Comparison of ENCODE assay signal across 16 cellular contexts in genomic region chr9:109683521-109683920, GRCh38.
DNase-seq lines count a peak whose midpoint lies in the region; ATAC-seq and TF ChIP-seq lines count a peak whose summit lies in the region.
"Had no signal": no experiment of that assay in that cellular context is flagged by ENCODE, and none has a peak within 500 bp of the region (broad histone marks: within the 10 kb centered on the region; RNA-seq: fewer than 3 reads in every experiment).

No MANE protein-coding gene starts in this region.

- no peak for ATAC-seq in IMR-90 (ENCODE audit: low read depth)
- ATAC-seq in activated CD8-positive, alpha-beta T cell treated with anti-CD3 and anti-CD28 coated beads, Interleukin-2, amount 10 ng/mL, durations not matched to agents 7 days and 5 days = no peak
- ATAC-seq in HG03520 (IDR thresholded peaks at IDR 0.05; ENCODE audit: unreplicated experiment) = no peak
- no peak for ATAC-seq in left lung

- BruUV-seq in IMR-90 (replicated peaks; lab: Mats Ljungman, UMichigan) = no TSS peak

- H2BK15ac ChIP-seq in IMR-90 (ENCODE audit: low read depth, low read length) (no peak overlapping the region), mesenchymal stem cell (ENCODE audit: low read depth, poor library complexity, severe bottlenecking) (no peak overlapping the region)

- no peaks in the 10 kb centered on the region for H4K20me1 ChIP-seq in IMR-90 (ENCODE audit: insufficient read depth, low read length)

- peak; percentile 8 for DNase-seq in EH (ENCODE audit: low read depth)
- peak; percentile 15 for DNase-seq in IMR-90
- DNase-seq in astrocyte of the spinal cord (ENCODE audit: low read depth, low spot score) = peak; percentile 25
- no peak for DNase-seq in mesenchymal stem cell
- no peak for DNase-seq in activated CD8-positive, alpha-beta T cell treated with anti-CD3 and anti-CD28 coated beads, Interleukin-2, amount 10 ng/mL, durations not matched to agents 7 days and 5 days
- DNase-seq in NCI-H2171 treated with DMSO at 0.1 percent for 48 hours (lab: John Stamatoyannopoulos, UW) = no peak
- DNase-seq in left lung = no peak
- DNase-seq: CD4-positive, alpha-beta T cell; DMS79; Karpas-422; NCI-H1436; NCI-H2029 treated with DMSO at 0.1 percent for 48 hours; NCI-H524; RPMI8226 had no signal

- no peak overlapping the region for H3K4me3 Mint-ChIP-seq in activated CD8-positive, alpha-beta T cell treated with anti-CD3 and anti-CD28 coated beads, Interleukin-2, amount 10 ng/mL, durations not matched to agents 7 days and 5 days
- H3K4me3 Mint-ChIP-seq: B cell; CD4-positive, alpha-beta T cell had no signal

- H2AK5ac ChIP-seq in IMR-90 (ENCODE audit: low read depth, low read length) (no peak overlapping the region), mesenchymal stem cell (ENCODE audit: low read length, severe bottlenecking) (no peak overlapping the region)

- no peak overlapping the region for H3K18ac ChIP-seq in IMR-90 (ENCODE audit: low read depth, low read length)
- H3K18ac ChIP-seq in mesenchymal stem cell (ENCODE audit: low read depth in 1 of 2, low read length in 2 of 2) = no peak overlapping the region

- H3K4ac ChIP-seq in IMR-90 (ENCODE audit: low read depth, low read length) (no peak overlapping the region), mesenchymal stem cell (ENCODE audit: low read depth in 1 of 2, low read length in 2 of 2) (no peak overlapping the region)

- H3K9me1 ChIP-seq in IMR-90 (ENCODE audit: insufficient read depth, low read length) = no peaks in the 10 kb centered on the region

- CTCF ChIA-PET in IMR-90 (lab: Yijun Ruan, JAX) = no interaction called here
- CTCF ChIA-PET in activated CD8-positive, alpha-beta T cell treated with anti-CD3 and anti-CD28 coated beads, Interleukin-2, amount 10 ng/mL, durations not matched to agents 7 days and 5 days (lab: Charles Lee) = no interaction called here

- no peak overlapping the region for H2BK20ac ChIP-seq in IMR-90 (ENCODE audit: low read depth, low read length)

- H3K79me1 ChIP-seq in IMR-90 (ENCODE audit: low read depth in 1 of 2, low read length in 2 of 2) = no peaks in the 10 kb centered on the region
- no peaks in the 10 kb centered on the region for H3K79me1 ChIP-seq in mesenchymal stem cell (replicated peaks; ENCODE audit: low read length, poor library complexity, severe bottlenecking)

- no peak overlapping the region for H2AK9ac ChIP-seq in IMR-90 (replicated peaks; ENCODE audit: low read depth, low read length, poor library complexity)

- no peak for TF ChIP-seq RAD21 in IMR-90 (IDR thresholded peaks at IDR 0.05; ENCODE audit: low read length)

- no CpG with 5 or more reads among the region's 3 CpGs for WGBS in IMR-90 (ENCODE audit: extremely low coverage in 2 of 2, insufficient read length in 1 of 2), 2 experiments
- WGBS in mesenchymal stem cell = 72% methylated on average over 3 of the region's 3 CpGs

- no peak overlapping the region for H4K5ac ChIP-seq in IMR-90 (ENCODE audit: low read depth, low read length)

- H3K9me3 ChIP-seq in IMR-90 (ENCODE audit: control insufficient read depth, insufficient read depth, low read length) (no peaks in the 10 kb centered on the region), mesenchymal stem cell (ENCODE audit: control insufficient read depth, low read length) (no peaks in the 10 kb centered on the region), left lung (peaks cover 0 to 8% of the 10 kb centered on the region in 2 donors)

- no peak overlapping the region for H2BK120ac ChIP-seq in IMR-90 (ENCODE audit: low read depth, low read length)
- H2BK120ac ChIP-seq in mesenchymal stem cell (ENCODE audit: low read depth, low read length) = no peak overlapping the region

- H4K91ac ChIP-seq in IMR-90 (ENCODE audit: insufficient read depth, low read depth, low read length) (no peak overlapping the region), mesenchymal stem cell (ENCODE audit: low read length) (no peak overlapping the region)

- H3K4me2 ChIP-seq in IMR-90 (ENCODE audit: low read depth, low read length) (no peak overlapping the region), mesenchymal stem cell (ENCODE audit: low read length, poor library complexity, severe bottlenecking) (no peak overlapping the region)

- no peak overlapping the region for H3K56ac ChIP-seq in IMR-90 (ENCODE audit: extremely low read depth, insufficient read depth, low read length)

- no peaks in the 10 kb centered on the region for H3K4me1 ChIP-seq in IMR-90 (ENCODE audit: control insufficient read depth, insufficient read depth, low read length)
- H3K4me1 ChIP-seq in mesenchymal stem cell (ENCODE audit: control insufficient read depth, insufficient read depth, low read depth, low read length) = no peaks in the 10 kb centered on the region
- no peaks in the 10 kb centered on the region for H3K4me1 ChIP-seq in left lung

- dilution Hi-C loops in IMR-90 (cut with HindIII; ENCODE audit: low sequenced_read_pairs, unreplicated experiment) = no loop called here

- H3K27me3 Mint-ChIP-seq in activated CD8-positive, alpha-beta T cell treated with anti-CD3 and anti-CD28 coated beads, Interleukin-2, amount 10 ng/mL, durations not matched to agents 7 days and 5 days (ENCODE audit: low read depth) = no peaks in the 10 kb centered on the region
- H3K27me3 Mint-ChIP-seq: B cell had no signal

- H3K36me3 Mint-ChIP-seq in activated CD8-positive, alpha-beta T cell treated with anti-CD3 and anti-CD28 coated beads, Interleukin-2, amount 10 ng/mL, durations not matched to agents 7 days and 5 days (ENCODE audit: low read depth) = no peaks in the 10 kb centered on the region

- no peaks in the 10 kb centered on the region for H3K36me3 ChIP-seq in IMR-90 (ENCODE audit: control insufficient read depth, insufficient read depth, low read length)
- H3K36me3 ChIP-seq in mesenchymal stem cell (ENCODE audit: control insufficient read depth in 1 of 2, insufficient read depth in 2 of 2, low read depth in 1 of 2, low read length in 2 of 2) = no peaks in the 10 kb centered on the region
- no peaks in the 10 kb centered on the region for H3K36me3 ChIP-seq in left lung

- H3K9ac ChIP-seq in IMR-90 (ENCODE audit: low read depth, low read length) (no peak overlapping the region), mesenchymal stem cell (ENCODE audit: low read length) (peak overlapping the region; percentile 21)

- H3K27me3 ChIP-seq in IMR-90 (ENCODE audit: control insufficient read depth, insufficient read depth, low read length) (peaks cover 13% of the 10 kb centered on the region), mesenchymal stem cell (ENCODE audit: control insufficient read depth in 1 of 2, insufficient read depth in 1 of 2, low read length in 2 of 2) (peaks cover 10 to 14% of the 10 kb centered on the region in 2 experiments), left lung (no peaks in the 10 kb centered on the region)

- H3K4me1 Mint-ChIP-seq in activated CD8-positive, alpha-beta T cell treated with anti-CD3 and anti-CD28 coated beads, Interleukin-2, amount 10 ng/mL, durations not matched to agents 7 days and 5 days (ENCODE audit: low read depth) = no peaks in the 10 kb centered on the region
- H3K4me1 Mint-ChIP-seq: B cell had no signal

- H3K14ac ChIP-seq in IMR-90 (replicated peaks; ENCODE audit: low read depth, low read length) (no peak overlapping the region), mesenchymal stem cell (ENCODE audit: low read length in 2 of 2) (no peak overlapping the region)

- H3K23ac ChIP-seq in IMR-90 (ENCODE audit: low read depth, low read length) = no peak overlapping the region
- H3K23ac ChIP-seq in mesenchymal stem cell (ENCODE audit: low read length in 2 of 2) = no peak overlapping the region

- H2BK12ac ChIP-seq in mesenchymal stem cell (ENCODE audit: low read length in 2 of 2) = no peak overlapping the region

- no peak overlapping the region for H3K27ac Mint-ChIP-seq in activated CD8-positive, alpha-beta T cell treated with anti-CD3 and anti-CD28 coated beads, Interleukin-2, amount 10 ng/mL, durations not matched to agents 7 days and 5 days
- H3K27ac Mint-ChIP-seq: B cell; CD4-positive, alpha-beta T cell had no signal

- in situ Hi-C loops in IMR-90 (cut with MboI; ENCODE audit: low sequenced_read_pairs) = no loop called here
- in situ Hi-C loops in astrocyte of the spinal cord (cut with HindIII; ENCODE audit: low sequenced_read_pairs) = no loop called here

- H2AFZ ChIP-seq in IMR-90 (replicated peaks; ENCODE audit: low read length, poor library complexity) (no peak overlapping the region), mesenchymal stem cell (ENCODE audit: low read depth, low read length) (no peak overlapping the region)

- intact Hi-C loops in IMR-90 (cut with micrococcal nuclease) = no loop called here
- intact Hi-C loops in left lung (cut with DNase I) = no loop called here

- H3K27ac ChIP-seq in IMR-90 (ENCODE audit: insufficient read depth, low read length) (no peak overlapping the region), mesenchymal stem cell (ENCODE audit: low read length, poor library complexity, severe bottlenecking) (no peak overlapping the region), left lung (no peak overlapping the region)

- TF ChIP-seq CTCF in IMR-90 (conservative IDR thresholded peaks at IDR 0.05; ENCODE audit: low read depth, low read length) (no peak), astrocyte of the spinal cord (IDR thresholded peaks at IDR 0.05; ENCODE audit: low read depth, low read length) (no peak), left lung (IDR thresholded peaks at IDR 0.05) (no peak)

- no peak for TF ChIP-seq POLR2A in IMR-90 (IDR thresholded peaks at IDR 0.05; ENCODE audit: low read depth, low read length)

- H3K9me3 Mint-ChIP-seq in activated CD8-positive, alpha-beta T cell treated with anti-CD3 and anti-CD28 coated beads, Interleukin-2, amount 10 ng/mL, durations not matched to agents 7 days and 5 days (ENCODE audit: insufficient read depth) = no peaks in the 10 kb centered on the region
- H3K9me3 Mint-ChIP-seq: CD4-positive, alpha-beta T cell had no signal

- H2BK5ac ChIP-seq in IMR-90 (ENCODE audit: low read depth, low read length, poor library complexity, severe bottlenecking) = no peak overlapping the region
- H2BK5ac ChIP-seq in mesenchymal stem cell (ENCODE audit: low read depth, low read length, poor library complexity, severe bottlenecking) = no peak overlapping the region

- no peak overlapping the region for H3K4me3 ChIP-seq in IMR-90 (ENCODE audit: insufficient read depth, low read depth, low read length)
- no peak overlapping the region for H3K4me3 ChIP-seq in astrocyte of the spinal cord (ENCODE audit: low read depth, low read length)
- no peak overlapping the region for H3K4me3 ChIP-seq in mesenchymal stem cell (ENCODE audit: insufficient read depth in 1 of 2, low read depth in 1 of 2, low read length in 2 of 2)
- no peak overlapping the region for H3K4me3 ChIP-seq in left lung

- H4K8ac ChIP-seq in IMR-90 (ENCODE audit: low read depth in 2 of 2, low read length in 2 of 2) (no peak overlapping the region), mesenchymal stem cell (ENCODE audit: low read length) (no peak overlapping the region)

- POLR2A ChIA-PET in IMR-90 (lab: Charles Lee; ENCODE audit: unreplicated experiment) = no interaction called here
- POLR2A ChIA-PET in activated CD8-positive, alpha-beta T cell treated with anti-CD3 and anti-CD28 coated beads, Interleukin-2, amount 10 ng/mL, durations not matched to agents 7 days and 5 days (lab: Charles Lee) = no interaction called here

TF ChIP-seq in IMR-90, 13 proteins besides CTCF, POLR2A, EP300 and RAD21 (continues in another document):
- TF ChIP-seq NFE2L2 (IDR thresholded peaks at IDR 0.05; ENCODE audit: low read depth, low read length) = no peak
- TF ChIP-seq BHLHE40 (IDR thresholded peaks at IDR 0.05; ENCODE audit: low read depth, low read length) = no peak

Comparison
In these comparisons a context has a peak if more than half of its experiments do, and no peak if none do; other contexts are left out.
1. DNase-seq: peak in EH (single experiment), IMR-90 (single experiment) and astrocyte of the spinal cord (single experiment); none in mesenchymal stem cell (single experiment), activated CD8-positive, alpha-beta T cell treated with anti-CD3 and anti-CD28 coated beads, Interleukin-2, amount 10 ng/mL, durations not matched to agents 7 days and 5 days (single experiment), NCI-H2171 treated with DMSO at 0.1 percent for 48 hours (single experiment) and left lung (0 of 2).